In the genomic region with DNA sequence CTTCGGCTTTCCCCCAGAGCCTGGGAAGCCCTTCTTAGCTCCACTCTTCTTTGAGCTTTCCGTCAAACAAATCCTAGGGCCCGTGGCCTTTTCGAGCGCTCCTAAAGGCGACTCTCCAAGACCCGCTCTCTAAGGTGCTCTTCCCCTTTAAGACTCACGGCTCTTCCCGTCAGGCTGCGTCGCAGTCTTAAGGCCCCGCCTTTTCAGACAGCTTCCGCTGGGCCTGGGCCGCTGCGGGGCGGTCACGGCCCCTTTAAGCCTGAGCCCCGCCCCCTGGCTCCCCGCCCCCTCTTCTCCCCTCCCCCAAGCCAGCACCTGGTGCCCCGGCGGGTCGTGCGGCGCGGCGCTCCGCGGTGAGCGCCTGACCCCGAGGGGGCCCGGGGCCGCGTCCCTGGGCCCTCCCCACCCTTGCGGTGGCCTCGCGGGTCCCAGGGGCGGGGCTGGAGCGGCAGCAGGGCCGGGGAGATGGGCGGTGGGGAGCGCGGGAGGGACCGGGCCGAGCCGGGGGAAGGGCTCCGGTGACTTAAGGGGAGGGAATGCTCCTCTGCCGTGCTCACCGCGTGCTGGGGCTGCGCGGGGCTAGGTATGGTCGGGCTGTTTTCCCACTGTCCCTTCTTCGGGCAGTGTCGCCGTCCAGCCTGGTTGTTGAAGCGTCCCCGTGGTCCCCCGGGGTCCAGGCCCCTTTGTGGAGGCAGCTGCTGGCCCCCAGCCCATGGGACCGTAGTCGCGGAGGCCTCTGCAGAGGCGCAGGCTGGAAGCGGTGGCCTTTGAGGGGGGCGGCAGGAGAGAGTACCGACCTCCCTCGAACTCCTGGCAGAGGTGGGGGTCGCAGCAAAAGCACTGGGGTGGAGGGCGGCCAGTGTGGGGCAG, we compare ENCODE assay signal across 8 cellular contexts. TPM values are rescaled to one million over a fixed set of nuclear protein-coding genes. Genes with fewer than 3 reads are reported as not detected.
DNase-seq lines count a peak whose midpoint lies in the region; ATAC-seq and TF ChIP-seq lines count a peak whose summit lies in the region.

Gene PEX5, plus strand, starts transcription at position 289 of the 870 bp plus-strand sequence. CDS start 692 bp downstream, outside the sequence.

- no peak for TF ChIP-seq CTCF in chondrocyte (IDR thresholded peaks at IDR 0.05)
- TF ChIP-seq CTCF in kidney epithelial cell (IDR thresholded peaks at IDR 0.05; ENCODE audit: insufficient read depth, low read length, poor library complexity, severe bottlenecking): no peak

- H3K9me3 Mint-ChIP-seq in activated CD4-positive, alpha-beta T cell treated with anti-CD3 and anti-CD28 coated beads for 36 hours (ENCODE audit: low read depth): no peaks in the 10 kb centered on the region
- no peaks in the 10 kb centered on the region for H3K9me3 Mint-ChIP-seq in chondrocyte (ENCODE audit: low read depth)

- CTCF ChIA-PET in activated CD4-positive, alpha-beta T cell treated with anti-CD3 and anti-CD28 coated beads for 36 hours (lab: Charles Lee): interaction anchor here (0.5 to 2.1 kb wide), 9 partner anchors 9 to 451 kb away, joined by 3 to 10 read pairs (median 4); no protein-coding TSS in a partner anchor

- DNase-seq in AML-193 (lab: John Stamatoyannopoulos, UW) (peak; percentile 81 to 84), NCI-H460 (ENCODE audit: extremely low read depth, low read depth) (peak; percentile 84), chondrocyte (ENCODE audit: low spot score) (no peak), kidney epithelial cell (ENCODE audit: low read depth) (peak; percentile 89)
- peak; percentile 91 for DNase-seq in activated CD4-positive, alpha-beta T cell treated with anti-CD3 and anti-CD28 coated beads for 36 hours
- peak; percentile 88 for DNase-seq in stimulated activated CD4-positive, alpha-beta T cell treated with anti-CD3 and anti-CD28 coated beads, Interleukin-15, amount 100 ng/mL, for 24 hours

- peak within 1 kb of the TSS; percentile 85 for H3K4me3 Mint-ChIP-seq in activated CD4-positive, alpha-beta T cell treated with anti-CD3 and anti-CD28 coated beads for 36 hours
- H3K4me3 Mint-ChIP-seq in chondrocyte (ENCODE audit: unreplicated experiment): peak within 1 kb of the TSS; percentile 85

- H3K36me3 ChIP-seq in kidney epithelial cell (ENCODE audit: control insufficient read depth, insufficient read depth, low read length): peaks cover 2% of the 10 kb centered on the region

- POLR2A ChIA-PET in activated CD4-positive, alpha-beta T cell treated with anti-CD3 and anti-CD28 coated beads for 36 hours (lab: Charles Lee): interaction anchor here (0.6 kb wide), 1 partner anchor 38 kb away, joined by 4 read pairs; no protein-coding TSS in a partner anchor

- peaks cover 41% of the 10 kb centered on the region for H3K4me1 Mint-ChIP-seq in activated CD4-positive, alpha-beta T cell treated with anti-CD3 and anti-CD28 coated beads for 36 hours
- H3K4me1 Mint-ChIP-seq in chondrocyte (ENCODE audit: low read depth): peaks cover 26% of the 10 kb centered on the region

- H3K36me3 Mint-ChIP-seq in activated CD4-positive, alpha-beta T cell treated with anti-CD3 and anti-CD28 coated beads for 36 hours (ENCODE audit: low read depth): peaks cover 28% of the 10 kb centered on the region
- peaks cover 15% of the 10 kb centered on the region for H3K36me3 Mint-ChIP-seq in chondrocyte (ENCODE audit: low read depth)

- no peaks in the 10 kb centered on the region for H3K27me3 Mint-ChIP-seq in activated CD4-positive, alpha-beta T cell treated with anti-CD3 and anti-CD28 coated beads for 36 hours
- H3K27me3 Mint-ChIP-seq in chondrocyte (ENCODE audit: low read depth): no peaks in the 10 kb centered on the region

- H3K27me3 ChIP-seq in kidney epithelial cell (ENCODE audit: control insufficient read depth, insufficient read depth, low read length): no peaks in the 10 kb centered on the region

- intact Hi-C loops in activated CD4-positive, alpha-beta T cell treated with anti-CD3 and anti-CD28 coated beads for 36 hours (cut with DNase I, micrococcal nuclease): loop anchor here in 1 of 2 experiments (1.0 to 5.0 kb wide), 14 partner anchors 59 to 1053 kb away; partner anchors contain the start of genes C12orf57, CLSTN3, COPS7A and EMG1

- H3K27ac Mint-ChIP-seq in activated CD4-positive, alpha-beta T cell treated with anti-CD3 and anti-CD28 coated beads for 36 hours: peak within 1 kb of the TSS; percentile 94
- H3K27ac Mint-ChIP-seq in chondrocyte (ENCODE audit: unreplicated experiment): peak within 1 kb of the TSS; percentile 92

- peak within 1 kb of the TSS; percentile 95 for H3K4me3 ChIP-seq in kidney epithelial cell (ENCODE audit: low read depth, low read length)

- peak; percentile 59 for TF ChIP-seq POLR2A in GM19099 (IDR thresholded peaks at IDR 0.05; ENCODE audit: extremely low read depth, insufficient read length, low read depth)

- ATAC-seq in HG03432 (IDR thresholded peaks at IDR 0.05; ENCODE audit: unreplicated experiment): peak; percentile 95
- peak; percentile 94 for ATAC-seq in activated CD4-positive, alpha-beta T cell treated with anti-CD3 and anti-CD28 coated beads for 36 hours

RNA-seq across cellular contexts. Expression of gene PEX5, which starts in this region (rescaled TPM):
- 8.9 and 13.9 TPM in 2 replicates for total RNA-seq in NCI-H460 (2014; rRNA removed; shearing (Covaris generic))
- 20.0 and 66.8 TPM in 2 replicates for polyA plus RNA-seq in NCI-H460 (2014; cell fraction: nucleus; rRNA removed)
- total RNA-seq in activated CD4-positive, alpha-beta T cell treated with anti-CD3 and anti-CD28 coated beads for 36 hours: 10 to 100 TPM; 25.4 to 38.8 TPM
- total RNA-seq in chondrocyte: 25.1 to 26.0 TPM (median 25.5 TPM) in 3 replicates
- total RNA-seq in kidney epithelial cell: 25.0 and 32.1 TPM in 2 replicates
